In the genomic region with DNA sequence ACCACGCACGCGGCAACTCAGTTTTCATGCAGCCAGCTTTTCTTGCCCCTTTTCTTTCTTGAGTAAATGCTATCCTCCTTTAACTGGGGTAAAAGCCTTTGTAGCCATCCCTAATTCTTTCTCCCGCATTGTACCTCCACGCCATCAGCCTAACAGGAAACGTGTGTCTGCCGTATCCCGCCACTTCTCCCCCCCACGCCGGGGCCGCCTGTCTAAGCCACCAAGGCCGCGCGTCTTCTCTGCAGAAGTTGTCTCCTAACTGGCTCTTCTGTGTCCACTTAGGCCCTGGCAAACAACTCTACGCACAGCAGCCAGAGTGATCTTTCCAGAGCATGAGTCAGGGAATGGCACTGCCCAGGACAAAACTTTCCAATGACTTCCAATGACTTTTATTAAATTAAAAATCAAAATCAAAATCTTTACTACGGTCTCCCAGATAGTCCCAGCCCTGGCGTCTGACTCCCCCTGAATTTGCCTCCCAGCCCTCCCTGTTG, we compare ENCODE assay signal across 20 cellular contexts.
"Had no signal": no experiment of that assay in that cellular context is flagged by ENCODE, and none has a peak within 500 bp of the region (broad histone marks: within the 10 kb centered on the region; RNA-seq: fewer than 3 reads in every experiment).

No MANE protein-coding gene starts in this region.

- H3K27me3 ChIP-seq: Peyer's patch, SJCRH30 had no signal

- H3K4me1 Mint-ChIP-seq: activated naive CD4-positive, alpha-beta T cell treated with anti-CD3 and anti-CD28 coated beads, Interleukin-2, amount 10 ng/mL, durations not matched to agents 7 days and 5 days; activated naive CD8-positive, alpha-beta T cell treated with anti-CD3 and anti-CD28 coated beads for 36 hours had no signal

- H3K36me3 ChIP-seq: Peyer's patch, SJCRH30 had no signal

- H3K4me1 ChIP-seq: Peyer's patch, SJCRH30 had no signal

- H3K27ac ChIP-seq: Peyer's patch, RWPE1, SJCRH30 had no signal

- H3K4me3 ChIP-seq: Peyer's patch, SJCRH30 had no signal

- H3K9me3 Mint-ChIP-seq: activated naive CD4-positive, alpha-beta T cell treated with anti-CD3 and anti-CD28 coated beads, Interleukin-2, amount 10 ng/mL, durations not matched to agents 7 days and 5 days; activated naive CD8-positive, alpha-beta T cell treated with anti-CD3 and anti-CD28 coated beads for 36 hours; activated T-cell treated with anti-CD3 and anti-CD28 coated beads, Interleukin-2, amount 50 U/mL, for 4 hours; IgD-negative memory B cell had no signal

- H3K4me2 ChIP-seq: SK-N-SH had no signal

- H3K4me3 Mint-ChIP-seq: activated CD8-positive, alpha-beta T cell treated with anti-CD3 and anti-CD28 coated beads, Interleukin-2, amount 10 ng/mL, durations not matched to agents 7 days and 5 days; activated naive CD4-positive, alpha-beta T cell treated with anti-CD3 and anti-CD28 coated beads, Interleukin-2, amount 10 ng/mL, durations not matched to agents 7 days and 5 days; activated naive CD8-positive, alpha-beta T cell treated with anti-CD3 and anti-CD28 coated beads for 36 hours; activated T-cell treated with anti-CD3 and anti-CD28 coated beads, Interleukin-2, amount 50 U/mL, for 4 hours; IgD-negative memory B cell had no signal

- DNase-seq: activated CD4-positive, alpha-beta T cell treated with anti-CD3 and anti-CD28 coated beads for 48 hours; activated CD4-positive, alpha-beta T cell treated with anti-CD3 and anti-CD28 coated beads, Interleukin-2, amount 50 U/mL, for 4 hours; activated CD4-positive, CD25-positive, alpha-beta regulatory T cell treated with anti-CD3 and anti-CD28 coated beads, Interleukin-2, amount 50 U/mL, for 72 hours; activated CD8-positive, alpha-beta T cell treated with anti-CD3 and anti-CD28 coated beads, Interleukin-2, amount 10 ng/mL, durations not matched to agents 7 days and 5 days; activated gamma-delta T cell treated with Interleukin-2 at 50 U/mL for 16 hours; activated naive CD4-positive, alpha-beta T cell treated with anti-CD3 and anti-CD28 coated beads, Interleukin-2, amount 10 ng/mL, durations not matched to agents 7 days and 5 days; activated naive CD8-positive, alpha-beta T cell treated with anti-CD3 and anti-CD28 coated beads for 36 hours; activated T-cell treated with anti-CD3 and anti-CD28 coated beads, Interleukin-2, amount 50 U/mL, for 4 hours; KG1; NCI-H1105 treated with DMSO at 0.1 percent for 48 hours; NCI-H1436 treated with DMSO at 0.1 percent for 48 hours; NCI-H187; NCI-H2081; Right ventricle myocardium superior; SJCRH30; SK-N-SH; SW 1271 had no signal

- H3K27ac Mint-ChIP-seq: activated CD8-positive, alpha-beta T cell treated with anti-CD3 and anti-CD28 coated beads, Interleukin-2, amount 10 ng/mL, durations not matched to agents 7 days and 5 days; activated naive CD4-positive, alpha-beta T cell treated with anti-CD3 and anti-CD28 coated beads, Interleukin-2, amount 10 ng/mL, durations not matched to agents 7 days and 5 days; activated naive CD8-positive, alpha-beta T cell treated with anti-CD3 and anti-CD28 coated beads for 36 hours; IgD-negative memory B cell had no signal

- H3K36me3 Mint-ChIP-seq: activated naive CD4-positive, alpha-beta T cell treated with anti-CD3 and anti-CD28 coated beads, Interleukin-2, amount 10 ng/mL, durations not matched to agents 7 days and 5 days; activated naive CD8-positive, alpha-beta T cell treated with anti-CD3 and anti-CD28 coated beads for 36 hours; IgD-negative memory B cell had no signal

- H3K9ac ChIP-seq: SK-N-SH had no signal

- H3K9me3 ChIP-seq: Peyer's patch, SJCRH30, SK-N-SH had no signal

- ATAC-seq: activated CD8-positive, alpha-beta T cell treated with anti-CD3 and anti-CD28 coated beads, Interleukin-2, amount 10 ng/mL, durations not matched to agents 7 days and 5 days; activated T-cell treated with anti-CD3 and anti-CD28 coated beads, Interleukin-2, amount 50 U/mL, for 4 hours had no signal

- H3K27me3 Mint-ChIP-seq: activated naive CD4-positive, alpha-beta T cell treated with anti-CD3 and anti-CD28 coated beads, Interleukin-2, amount 10 ng/mL, durations not matched to agents 7 days and 5 days; activated naive CD8-positive, alpha-beta T cell treated with anti-CD3 and anti-CD28 coated beads for 36 hours; IgD-negative memory B cell had no signal
